ENCODE assay signal across 25 cellular contexts in the genomic region with DNA sequence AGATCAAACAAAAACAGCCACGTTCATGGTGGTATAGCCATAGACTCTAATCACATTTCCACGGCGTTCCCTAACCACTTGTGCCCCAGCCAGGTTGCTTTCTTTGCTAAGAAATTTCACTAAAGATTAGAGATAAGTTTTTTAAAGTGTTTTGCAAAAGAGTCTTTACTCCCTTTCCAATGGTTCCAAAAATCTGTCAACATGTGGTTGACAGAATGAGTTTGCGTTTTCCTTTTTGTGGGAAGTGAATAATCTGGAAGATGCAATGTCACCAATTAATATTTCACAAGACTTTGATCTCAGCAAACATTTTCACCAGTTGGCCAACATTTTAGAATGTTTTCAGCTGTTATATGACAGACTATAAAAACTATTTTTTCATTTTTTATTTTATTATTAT. TPM values are rescaled to one million over a fixed set of nuclear protein-coding genes. Genes with fewer than 3 reads are reported as not detected.
DNase-seq lines count a peak whose midpoint lies in the region; ATAC-seq and TF ChIP-seq lines count a peak whose summit lies in the region.
"Had no signal": no experiment of that assay in that cellular context is flagged by ENCODE, and none has a peak within 500 bp of the region (broad histone marks: within the 10 kb centered on the region; RNA-seq: fewer than 3 reads in every experiment).

No MANE protein-coding gene starts in this region.

- H3K9ac ChIP-seq in PC-3 (ENCODE audit: low read length): no peak overlapping the region
- H3K9ac ChIP-seq in fibroblast of lung (ENCODE audit: insufficient read depth, low read length): no peak overlapping the region
- H3K9ac ChIP-seq in SK-N-SH: no peak overlapping the region
- no peak overlapping the region for H3K9ac ChIP-seq in MM.1S (ENCODE audit: low read length)

- DNase-seq in GM04503 (ENCODE audit: low read depth): peak; percentile 52
- DNase-seq in PC-3: peak; percentile 32
- peak; percentile 74 to 85 for DNase-seq in fibroblast of lung (ENCODE audit: low read depth in 2 of 2)
- peak; percentile 62 for DNase-seq in myocyte (ENCODE audit: low read depth)
- DNase-seq in NCI-H446 (lab: John Stamatoyannopoulos, UW): no peak
- no peak for DNase-seq in SK-N-SH
- no peak for DNase-seq in MM.1S
- DNase-seq: activated CD4-positive, alpha-beta T cell treated with anti-CD3 and anti-CD28 coated beads, Interleukin-2, amount 10 ng/mL, durations not matched to agents 24 days and 14 days; activated naive CD4-positive, alpha-beta T cell treated with anti-CD3 and anti-CD28 coated beads for 36 hours; activated T-cell treated with anti-CD3 and anti-CD28 coated beads, Interleukin-2, amount 50 U/mL, for 48 hours; CD4-positive, alpha-beta T cell; central memory CD4-positive, alpha-beta T cell; hypothalamus; left lung; midbrain; natural killer cell; NCI-H187; ovary; right lobe of liver; RPMI8226; thyroid gland; WERI-Rb-1 had no signal

- H3K27ac ChIP-seq in PC-3 (ENCODE audit: low read length) (no peak overlapping the region), fibroblast of lung (ENCODE audit: insufficient read depth, low read length) (no peak overlapping the region), SK-N-SH (ENCODE audit: low read depth in 2 of 2, low read length in 1 of 2) (no peak overlapping the region), MM.1S (ENCODE audit: low read length) (no peak overlapping the region)
- H3K27ac ChIP-seq: left lung, ovary, right lobe of liver, thyroid gland, WERI-Rb-1 had no signal

- CTCF ChIA-PET in PC-3 (lab: Charles Lee) (no interaction called here), SK-N-SH (lab: Yijun Ruan, JAX) (no interaction called here)

- no peak for TF ChIP-seq RAD21 in SK-N-SH (IDR thresholded peaks at IDR 0.05; ENCODE audit: low read length)

- no TSS peak for BruUV-seq in PC-3 (replicated peaks; lab: Mats Ljungman, UMichigan)

- TF ChIP-seq EP300 in SK-N-SH (IDR thresholded peaks at IDR 0.05; ENCODE audit: borderline replicate concordance in 1 of 2, low read depth in 1 of 2, low read length in 1 of 2): no peak

- POLR2A ChIA-PET in PC-3 (lab: Charles Lee; ENCODE audit: unreplicated experiment) (interaction anchor here (0.6 kb wide), 1 partner anchor 64 kb away, joined by 4 read pairs; no protein-coding TSS in a partner anchor), SK-N-SH (lab: Yijun Ruan, JAX) (no interaction called here)

- no peaks in the 10 kb centered on the region for H3K36me3 ChIP-seq in PC-3 (ENCODE audit: low read depth, low read length)
- H3K36me3 ChIP-seq in fibroblast of lung (ENCODE audit: control insufficient read depth, insufficient read depth, low read length): no peaks in the 10 kb centered on the region
- no peaks in the 10 kb centered on the region for H3K36me3 ChIP-seq in SK-N-SH (replicated peaks in 1 of 2; ENCODE audit: control insufficient read depth in 1 of 2, insufficient read depth in 2 of 2, low read length in 1 of 2)
- no peaks in the 10 kb centered on the region for H3K36me3 ChIP-seq in MM.1S (replicated peaks; ENCODE audit: insufficient read depth, low read length)
- H3K36me3 ChIP-seq: left lung, ovary, right lobe of liver, thyroid gland, WERI-Rb-1 had no signal

- H3K4me2 ChIP-seq in PC-3 (ENCODE audit: low read length): no peak overlapping the region
- no peak overlapping the region for H3K4me2 ChIP-seq in fibroblast of lung (ENCODE audit: extremely low read depth, insufficient read depth, low read length)
- no peak overlapping the region for H3K4me2 ChIP-seq in SK-N-SH
- H3K4me2 ChIP-seq in MM.1S (ENCODE audit: low read depth, low read length): no peak overlapping the region

- H3K9me2 ChIP-seq in PC-3 (replicated peaks; ENCODE audit: low read length) (no peaks in the 10 kb centered on the region), SK-N-SH (no peaks in the 10 kb centered on the region), MM.1S (replicated peaks; ENCODE audit: insufficient read depth, low read length) (no peaks in the 10 kb centered on the region)

- no peak for ATAC-seq in PC-3
- no peak for ATAC-seq in GM18861 (IDR thresholded peaks at IDR 0.05; ENCODE audit: unreplicated experiment)
- ATAC-seq: left lung, natural killer cell, right lobe of liver had no signal

- H3K9me3 ChIP-seq in PC-3 (ENCODE audit: low read length): no peaks in the 10 kb centered on the region
- no peaks in the 10 kb centered on the region for H3K9me3 ChIP-seq in fibroblast of lung (ENCODE audit: control insufficient read depth, insufficient read depth, low read depth, low read length)
- H3K9me3 ChIP-seq in SK-N-SH: no peaks in the 10 kb centered on the region
- H3K9me3 ChIP-seq in MM.1S (replicated peaks; ENCODE audit: insufficient read depth, low read length): no peaks in the 10 kb centered on the region
- H3K9me3 ChIP-seq: left lung, right lobe of liver, thyroid gland had no signal

- H3F3A ChIP-seq in PC-3 (ENCODE audit: low read length, unreplicated experiment) (peaks cover 6% of the 10 kb centered on the region), SK-N-SH (replicated peaks; ENCODE audit: insufficient read depth) (peaks cover 4% of the 10 kb centered on the region), MM.1S (ENCODE audit: insufficient read depth, low read length) (no peaks in the 10 kb centered on the region)

- TF ChIP-seq CTCF in PC-3 (conservative IDR thresholded peaks at IDR 0.05; ENCODE audit: low read depth, low read length) (no peak), fibroblast of lung (conservative IDR thresholded peaks at IDR 0.05 in 1 of 2, IDR thresholded peaks at IDR 0.05 in 1 of 2; ENCODE audit: low read depth in 1 of 2, low read length in 2 of 2) (no peak), SK-N-SH (IDR thresholded peaks at IDR 0.05) (no peak), MM.1S (IDR thresholded peaks at IDR 0.05; ENCODE audit: low read length) (no peak)

- H3K27me3 ChIP-seq in PC-3 (ENCODE audit: low read length) (no peaks in the 10 kb centered on the region), fibroblast of lung (ENCODE audit: control insufficient read depth, insufficient read depth, low read length) (no peaks in the 10 kb centered on the region), SK-N-SH (ENCODE audit: insufficient read depth) (no peaks in the 10 kb centered on the region; the same call in 1 of the 2 replicates), MM.1S (replicated peaks; ENCODE audit: insufficient read depth, low read length) (no peaks in the 10 kb centered on the region)
- H3K27me3 ChIP-seq: left lung, ovary, right lobe of liver, thyroid gland had no signal

- no peaks in the 10 kb centered on the region for H3K79me2 ChIP-seq in PC-3 (ENCODE audit: low read length)
- no peaks in the 10 kb centered on the region for H3K79me2 ChIP-seq in fibroblast of lung (ENCODE audit: control insufficient read depth, insufficient read depth, low read length)
- no peaks in the 10 kb centered on the region for H3K79me2 ChIP-seq in SK-N-SH (ENCODE audit: insufficient read depth)
- no peaks in the 10 kb centered on the region for H3K79me2 ChIP-seq in MM.1S (ENCODE audit: low read length)

- H3K4me3 ChIP-seq in PC-3 (ENCODE audit: low read length) (no peak overlapping the region), fibroblast of lung (replicated peaks in 1 of 4; ENCODE audit: control extremely low read depth in 1 of 4, insufficient read depth in 1 of 4, low read depth in 3 of 4, low read length in 4 of 4) (no peak overlapping the region), SK-N-SH (ENCODE audit: low read depth in 2 of 2, low read length in 1 of 2) (no peak overlapping the region), MM.1S (ENCODE audit: low read length) (no peak overlapping the region)
- H3K4me3 ChIP-seq: left lung, ovary, right lobe of liver, thyroid gland had no signal

- H2AFZ ChIP-seq in PC-3 (ENCODE audit: low read length) (no peak overlapping the region), fibroblast of lung (ENCODE audit: low read length) (no peak overlapping the region), SK-N-SH (ENCODE audit: low read depth) (no peak overlapping the region), MM.1S (ENCODE audit: low read length) (no peak overlapping the region)

- intact Hi-C loops in PC-3 (cut with micrococcal nuclease): no loop called here

- WGBS in SK-N-SH (ENCODE audit: low lambda C conversion rate): 15% methylated on average over 4 of the region's 4 CpGs

- H4K20me1 ChIP-seq in PC-3 (ENCODE audit: low read length): no peaks in the 10 kb centered on the region
- no peaks in the 10 kb centered on the region for H4K20me1 ChIP-seq in fibroblast of lung (ENCODE audit: control insufficient read depth, extremely low read depth, insufficient read depth, low read length)
- no peaks in the 10 kb centered on the region for H4K20me1 ChIP-seq in SK-N-SH (ENCODE audit: insufficient read depth)
- no peaks in the 10 kb centered on the region for H4K20me1 ChIP-seq in MM.1S (ENCODE audit: insufficient read depth, low read length)

- H3K4me1 ChIP-seq in PC-3 (ENCODE audit: insufficient read depth, low read length) (peaks cover 14% of the 10 kb centered on the region), fibroblast of lung (ENCODE audit: control insufficient read depth, extremely low read depth, insufficient read depth, low read length) (peaks cover 5% of the 10 kb centered on the region), SK-N-SH (ENCODE audit: control insufficient read depth in 1 of 2, insufficient read depth in 2 of 2, low read depth in 1 of 2, low read length in 1 of 2) (no peaks in the 10 kb centered on the region), MM.1S (ENCODE audit: low read length) (no peaks in the 10 kb centered on the region)
- H3K4me1 ChIP-seq: left lung, right lobe of liver, thyroid gland had no signal

TF ChIP-seq in SK-N-SH, 30 proteins besides CTCF, POLR2A, EP300 and RAD21 (continues in another document):
- TF ChIP-seq FOXJ3 (CRISPR knock-in tag; IDR thresholded peaks at IDR 0.05) (no peak), RXRA (IDR thresholded peaks at IDR 0.05; ENCODE audit: borderline replicate concordance, low read depth) (no peak)

RNA-seq across cellular contexts. Expression of a gene that starts 35.3 kb away (rescaled TPM):
- total RNA-seq in PC-3 (2014; rRNA removed): 239 and 267 TPM in 2 replicates
- 1.5 and 2.3 TPM in 2 replicates for total RNA-seq in fibroblast of lung
- 1.2 and 1.4 TPM in 2 replicates for polyA plus RNA-seq in fibroblast of lung
- polyA plus RNA-seq in fibroblast of lung (2012): 0.75 and 1.5 TPM in 2 replicates
- 0.39 TPM in 1 of 2 replicates, not detected in the other for polyA minus RNA-seq in fibroblast of lung (ENCODE audit: low replicate concordance)
- total RNA-seq in myocyte: 0.78 and 3.6 TPM in 2 replicates
- polyA plus RNA-seq in myocyte (2012): 0.09 TPM
- 0.06 and 0.12 TPM in 2 replicates for polyA plus RNA-seq in SK-N-SH (2012; rRNA removed)
- 0.12 and 0.18 TPM in 2 replicates for polyA plus RNA-seq in SK-N-SH (2012; cell fraction: cytosol; rRNA removed)
- polyA plus RNA-seq in SK-N-SH (2012; cell fraction: nucleus; rRNA removed): 0.20 TPM in 1 of 2 replicates, not detected in the other
- total RNA-seq: activated CD4-positive, alpha-beta T cell treated with anti-CD3 and anti-CD28 coated beads, Interleukin-2, amount 10 ng/mL, durations not matched to agents 24 days and 14 days; activated naive CD4-positive, alpha-beta T cell treated with anti-CD3 and anti-CD28 coated beads for 36 hours; CD4-positive, alpha-beta T cell had no signal
- polyA plus RNA-seq: IgD-negative memory B cell had no signal

RNA-seq across cellular contexts. Expression of a gene that starts 51.4 kb away (rescaled TPM):
- total RNA-seq in PC-3 (2014; rRNA removed) (not detected in 2 replicates), fibroblast of lung (not detected in 2 replicates), myocyte (not detected in 2 replicates)
- polyA plus RNA-seq in fibroblast of lung (not detected in 2 replicates), SK-N-SH (2012; rRNA removed) (not detected in 2 replicates)
- 0.31 TPM in 1 of 2 replicates, not detected in the other for polyA plus RNA-seq in fibroblast of lung (2012)
- not detected in 2 replicates for polyA minus RNA-seq in fibroblast of lung (ENCODE audit: low replicate concordance)
- polyA plus RNA-seq in myocyte (2012): not detected
- polyA plus RNA-seq in SK-N-SH (2012; cell fraction: cytosol; rRNA removed): not detected in 2 replicates
- polyA plus RNA-seq in SK-N-SH (2012; cell fraction: nucleus; rRNA removed): not detected in 2 replicates
- total RNA-seq: activated CD4-positive, alpha-beta T cell treated with anti-CD3 and anti-CD28 coated beads, Interleukin-2, amount 10 ng/mL, durations not matched to agents 24 days and 14 days; activated naive CD4-positive, alpha-beta T cell treated with anti-CD3 and anti-CD28 coated beads for 36 hours; CD4-positive, alpha-beta T cell; dermis microvascular lymphatic vessel endothelial cell; left lung; ovary; right lobe of liver; thyroid gland had no signal
- polyA plus RNA-seq: IgD-negative memory B cell, ovary had no signal

Comparison
In these comparisons a context has a peak if more than half of its experiments do, and no peak if none do; other contexts are left out.
1. DNase-seq: peak in GM04503 (single experiment), PC-3 (single experiment), fibroblast of lung (2 of 2) and myocyte (single experiment); none in NCI-H446 (0 of 2), SK-N-SH (single experiment) and MM.1S (single experiment).
2. RNA of a gene that starts 35.3 kb away (total RNA-seq): 239 to 267 TPM in PC-3; 0.78 to 3.6 TPM in myocyte and 1.5 to 2.3 TPM in fibroblast of lung; every median in the first group is over 10 times any median in the second.